ENCODE assay signal across 30 cellular contexts in genomic region chr14:50719911-50720759, GRCh38. TPM values are rescaled to one million over a fixed set of nuclear protein-coding genes. Genes with fewer than 3 reads are reported as not detected.
DNase-seq lines count a peak whose midpoint lies in the region; ATAC-seq, FAIRE-seq and TF ChIP-seq lines count a peak whose summit lies in the region.
"Had no signal": no experiment of that assay in that cellular context is flagged by ENCODE, and none has a peak within 500 bp of the region (broad histone marks: within the 10 kb centered on the region; RNA-seq: fewer than 3 reads in every experiment).

No MANE protein-coding gene starts in this region.

- CTCF ChIA-PET in activated CD8-positive, alpha-beta T cell treated with anti-CD3 and anti-CD28 coated beads for 36 hours (lab: Charles Lee): interaction anchor here (0.9 to 1.4 kb wide), 2 partner anchors 56 to 140 kb away, joined by 3 to 4 read pairs; no protein-coding TSS in a partner anchor

- intact Hi-C loops in activated CD8-positive, alpha-beta T cell treated with anti-CD3 and anti-CD28 coated beads for 36 hours (cut with micrococcal nuclease): no loop called here

- H3K79me2 ChIP-seq in keratinocyte (ENCODE audit: control insufficient read depth, insufficient read depth, low read length): no peaks in the 10 kb centered on the region

- H3K9me3 ChIP-seq in keratinocyte (ENCODE audit: control insufficient read depth, low read depth, low read length): no peaks in the 10 kb centered on the region
- H3K9me3 ChIP-seq: adrenal gland, BLaER1, colonic mucosa, esophagus muscularis mucosa, gastrocnemius medialis, HAP-1 had no signal

- no peaks in the 10 kb centered on the region for H3K9me1 ChIP-seq in keratinocyte (ENCODE audit: control insufficient read depth, extremely low read depth, insufficient read depth, low read length)

- H3K36me3 ChIP-seq in bronchial epithelial cell (ENCODE audit: control insufficient read depth, insufficient read depth, low read length) (no peaks in the 10 kb centered on the region), keratinocyte (ENCODE audit: control insufficient read depth in 2 of 2, extremely low read depth in 1 of 2, insufficient read depth in 2 of 2, low read length in 2 of 2) (peaks cover 4% of the 10 kb centered on the region in 2 experiments)
- H3K36me3 ChIP-seq: colonic mucosa had no signal

- peaks cover 10% of the 10 kb centered on the region for H3K4me1 ChIP-seq in keratinocyte (ENCODE audit: control insufficient read depth, extremely low read depth, insufficient read depth, low read length)
- H3K4me1 ChIP-seq: adrenal gland, BLaER1, colonic mucosa, esophagus muscularis mucosa, gastrocnemius medialis had no signal

- FAIRE-seq in bronchial epithelial cell (lab: Jason Lieb, UNC) (no peak), keratinocyte (lab: Jason Lieb, UNC) (peak; percentile 72)

- H4K20me1 ChIP-seq in keratinocyte (ENCODE audit: control insufficient read depth, extremely low read depth, insufficient read depth, low read length): no peaks in the 10 kb centered on the region
- H4K20me1 ChIP-seq: BLaER1 had no signal

- POLR2A ChIA-PET in activated CD8-positive, alpha-beta T cell treated with anti-CD3 and anti-CD28 coated beads for 36 hours (lab: Charles Lee): no interaction called here

- H3K27me3 ChIP-seq in bronchial epithelial cell (ENCODE audit: control insufficient read depth, insufficient read depth, low read length) (no peaks in the 10 kb centered on the region), keratinocyte (ENCODE audit: control insufficient read depth, extremely low read depth, insufficient read depth, low read length) (no peaks in the 10 kb centered on the region)
- H3K27me3 ChIP-seq: adrenal gland, BLaER1, colonic mucosa, esophagus muscularis mucosa, gastrocnemius medialis had no signal

- H3K4me3 ChIP-seq in AG10803 (ENCODE audit: low read length) (no peak overlapping the region), bronchial epithelial cell (ENCODE audit: low read depth, low read length) (no peak overlapping the region), keratinocyte (ENCODE audit: control insufficient read depth in 2 of 3, extremely low read depth in 1 of 3, insufficient read depth in 2 of 3, low read depth in 1 of 3, low read length in 3 of 3) (no peak overlapping the region)
- H3K4me3 ChIP-seq: adrenal gland, BLaER1, colonic mucosa, esophagus muscularis mucosa, gastrocnemius medialis, HAP-1 had no signal

- no peak overlapping the region for H3K27ac Mint-ChIP-seq in activated CD8-positive, alpha-beta T cell treated with anti-CD3 and anti-CD28 coated beads for 36 hours
- H3K27ac Mint-ChIP-seq: stimulated activated naive CD8-positive, alpha-beta T cell treated with anti-CD3 and anti-CD28 coated beads, Interleukin-15, Interleukin-2, amounts not matched to agents 100 ng/mL and 50 ng/mL, for 24 hours had no signal

- ATAC-seq in activated CD8-positive, alpha-beta T cell treated with anti-CD3 and anti-CD28 coated beads for 36 hours: no peak
- ATAC-seq: effector memory CD8-positive, alpha-beta T cell; gastrocnemius medialis; left lobe of liver; naive thymus-derived CD4-positive, alpha-beta T cell; Panc1 had no signal

- peak overlapping the region; percentile 28 for H3K4me2 ChIP-seq in keratinocyte (ENCODE audit: control insufficient read depth, extremely low read depth, insufficient read depth, low read depth, low read length)
- H3K4me2 ChIP-seq: BLaER1 had no signal

- no peak overlapping the region for H3K9ac ChIP-seq in keratinocyte (ENCODE audit: control insufficient read depth, extremely low read depth, insufficient read depth, low read length)
- H3K9ac ChIP-seq: BLaER1 had no signal

- no peak overlapping the region for H2AFZ ChIP-seq in keratinocyte (ENCODE audit: control insufficient read depth, low read length)

- no peaks in the 10 kb centered on the region for H3K27me3 Mint-ChIP-seq in activated CD8-positive, alpha-beta T cell treated with anti-CD3 and anti-CD28 coated beads for 36 hours
- H3K27me3 Mint-ChIP-seq: effector memory CD8-positive, alpha-beta T cell; naive thymus-derived CD4-positive, alpha-beta T cell; stimulated activated naive CD8-positive, alpha-beta T cell treated with anti-CD3 and anti-CD28 coated beads, Interleukin-15, Interleukin-2, amounts not matched to agents 100 ng/mL and 50 ng/mL, for 24 hours had no signal

- dilution Hi-C loops in keratinocyte (cut with MboI; ENCODE audit: extremely low pct_ligation_motif_present, low sequenced_read_pairs): no loop called here

- peaks cover 5% of the 10 kb centered on the region for H3K4me1 Mint-ChIP-seq in activated CD8-positive, alpha-beta T cell treated with anti-CD3 and anti-CD28 coated beads for 36 hours (ENCODE audit: low read depth)

- H3K27ac ChIP-seq in keratinocyte (ENCODE audit: control insufficient read depth, insufficient read depth, low read length): peak overlapping the region; percentile 56
- H3K27ac ChIP-seq: adrenal gland, BLaER1, colonic mucosa, esophagus muscularis mucosa, gastrocnemius medialis had no signal

- no peaks in the 10 kb centered on the region for H3K9me3 Mint-ChIP-seq in activated CD8-positive, alpha-beta T cell treated with anti-CD3 and anti-CD28 coated beads for 36 hours
- H3K9me3 Mint-ChIP-seq: effector memory CD8-positive, alpha-beta T cell; naive thymus-derived CD4-positive, alpha-beta T cell; stimulated activated naive CD8-positive, alpha-beta T cell treated with anti-CD3 and anti-CD28 coated beads, Interleukin-15, Interleukin-2, amounts not matched to agents 100 ng/mL and 50 ng/mL, for 24 hours had no signal

- peak; percentile 27 for DNase-seq in AG10803 (ENCODE audit: low read depth)
- peak; percentile 39 for DNase-seq in NCI-H82 (lab: John Stamatoyannopoulos, UW)
- peak; percentile 66 for DNase-seq in bronchial epithelial cell (ENCODE audit: low read depth)
- no peak for DNase-seq in keratinocyte (ENCODE audit: low read depth, low spot score)
- DNase-seq in activated CD8-positive, alpha-beta T cell treated with anti-CD3 and anti-CD28 coated beads for 36 hours: no peak
- DNase-seq in AG20443 (ENCODE audit: low spot score): no peak
- no peak for DNase-seq in COR-L47 (lab: John Stamatoyannopoulos, UW)
- DNase-seq in OCI-M2 (lab: John Stamatoyannopoulos, UW; ENCODE audit: unreplicated experiment): no peak
- DNase-seq: activated CD4-positive, alpha-beta T cell treated with anti-CD3 and anti-CD28 coated beads for 1 hour; activated CD8-positive, alpha-beta memory T cell treated with anti-CD3 and anti-CD28 coated beads for 24 hours; activated gamma-delta T cell; activated T-cell treated with anti-CD3 and anti-CD28 coated beads, Interleukin-2, amount 50 U/mL, for 1 hour; adrenal gland; colonic mucosa; DMS79 treated with DMSO at 0.1 percent for 48 hours; effector memory CD8-positive, alpha-beta T cell; gastrocnemius medialis; hippocampal formation; naive thymus-derived CD4-positive, alpha-beta T cell; NCI-H1092 treated with DMSO at 0.1 percent for 48 hours; NCI-H1930; NCI-H524 treated with DMSO at 0.1 percent for 48 hours; SIG-M5; T-helper 1 cell had no signal

- H3K36me3 Mint-ChIP-seq in activated CD8-positive, alpha-beta T cell treated with anti-CD3 and anti-CD28 coated beads for 36 hours (ENCODE audit: low read depth): peaks cover 29% of the 10 kb centered on the region

- TF ChIP-seq CTCF in AG10803 (conservative IDR thresholded peaks at IDR 0.05; ENCODE audit: low read length) (no peak), bronchial epithelial cell (IDR thresholded peaks at IDR 0.05; ENCODE audit: insufficient read depth, low read length, severe bottlenecking) (no peak), keratinocyte (optimal IDR thresholded peaks at IDR 0.05 in 1 of 3, IDR thresholded peaks at IDR 0.05 in 1 of 3, conservative IDR thresholded peaks at IDR 0.05 in 1 of 3; ENCODE audit: extremely low read depth in 1 of 3, insufficient read depth in 2 of 3, low read length in 3 of 3) (no peak)
- TF ChIP-seq CTCF in activated CD8-positive, alpha-beta T cell treated with anti-CD3 and anti-CD28 coated beads for 36 hours (IDR thresholded peaks at IDR 0.05): no peak

- H3K4me3 Mint-ChIP-seq in activated CD8-positive, alpha-beta T cell treated with anti-CD3 and anti-CD28 coated beads for 36 hours: no peak overlapping the region
- H3K4me3 Mint-ChIP-seq: effector memory CD8-positive, alpha-beta T cell; naive thymus-derived CD4-positive, alpha-beta T cell; stimulated activated naive CD8-positive, alpha-beta T cell treated with anti-CD3 and anti-CD28 coated beads, Interleukin-15, Interleukin-2, amounts not matched to agents 100 ng/mL and 50 ng/mL, for 24 hours had no signal

RNA-seq across cellular contexts. Expression of gene SAV1, which starts 52.0 kb away (rescaled TPM):
- 26.9 and 28.7 TPM in 2 replicates for total RNA-seq in bronchial epithelial cell
- polyA plus RNA-seq in keratinocyte: 11.4 to 26.0 TPM (median 22.3 TPM) in 3 replicates
- polyA plus RNA-seq in keratinocyte (2011; ENCODE audit: low read depth): 28.7 TPM
- 17.6 and 32.3 TPM in 2 replicates for polyA plus RNA-seq in keratinocyte (2011; cell fraction: cytosol; rRNA removed)
- 14.2 and 18.4 TPM in 2 replicates for polyA plus RNA-seq in keratinocyte (2011; cell fraction: nucleus; rRNA removed)
- polyA plus RNA-seq in keratinocyte (2012; ENCODE audit: low replicate concordance): 18.7 and 25.5 TPM in 2 replicates
- polyA minus RNA-seq in keratinocyte: 7.6 to 21.5 TPM (median 12.2 TPM) in 3 replicates
- 14.2 TPM for polyA minus RNA-seq in keratinocyte (2011; cell fraction: cytosol; rRNA and poly(A)+ RNA removed)
- polyA minus RNA-seq in keratinocyte (2011; cell fraction: nucleus; rRNA and poly(A)+ RNA removed): 10.9 and 13.7 TPM in 2 replicates
- total RNA-seq in activated CD8-positive, alpha-beta T cell treated with anti-CD3 and anti-CD28 coated beads for 36 hours: 10 to 100 TPM; 13.2 to 13.4 TPM

Comparison
In these comparisons a context has a peak if more than half of its experiments do, and no peak if none do; other contexts are left out.
1. DNase-seq: peak in AG10803 (single experiment), NCI-H82 (single experiment) and bronchial epithelial cell (single experiment); none in keratinocyte (single experiment), activated CD8-positive, alpha-beta T cell treated with anti-CD3 and anti-CD28 coated beads for 36 hours (single experiment), AG20443 (single experiment), COR-L47 (single experiment) and OCI-M2 (single experiment).